ENCODE assay signal across 9 cellular contexts in the genomic region with DNA sequence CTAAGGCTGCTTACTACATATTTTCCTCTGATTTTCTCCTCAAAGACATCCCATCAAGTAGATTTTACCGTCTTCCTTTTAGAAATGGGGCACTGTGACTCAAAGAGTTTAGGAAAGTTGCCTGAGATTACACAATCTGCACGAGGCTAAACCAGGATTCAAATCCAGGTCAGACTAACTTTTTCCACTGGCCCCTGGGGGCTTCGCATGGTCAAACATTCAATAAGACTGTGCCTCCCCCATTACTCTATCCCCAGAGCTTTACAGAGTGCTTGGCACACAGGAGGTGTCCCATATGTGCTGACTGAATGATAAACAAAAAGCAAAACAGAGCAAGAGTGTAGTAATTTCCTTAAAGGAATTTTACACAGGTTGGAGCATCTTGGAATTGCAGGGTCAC.
A peak's percentile ranks its signal among the peaks of the same experiment; 100 is the strongest.
DNase-seq lines count a peak whose midpoint lies in the region; ATAC-seq and TF ChIP-seq lines count a peak whose summit lies in the region.
"Had no signal": no experiment of that assay in that cellular context is flagged by ENCODE, and none has a peak within 500 bp of the region (broad histone marks: within the 10 kb centered on the region; RNA-seq: fewer than 3 reads in every experiment).

No MANE protein-coding gene starts in this region.

- no peak overlapping the region for H3K4me3 ChIP-seq in SJSA1
- no peak overlapping the region for H3K4me3 ChIP-seq in vagina

- H3K4me1 Mint-ChIP-seq in mesothelial cell of epicardium, result peaks cover 36% of the 10 kb centered on the region

- peak overlapping the region; percentile 93 for H3K27ac Mint-ChIP-seq in mesothelial cell of epicardium

- H3K4me3 Mint-ChIP-seq in mesothelial cell of epicardium, result no peak overlapping the region

- ATAC-seq in GM18502 (IDR thresholded peaks at IDR 0.05; ENCODE audit: poor library complexity, unreplicated experiment) (no peak), HG02623 (IDR thresholded peaks at IDR 0.05; ENCODE audit: unreplicated experiment) (no peak)

- peaks cover 29% of the 10 kb centered on the region for H3K4me1 ChIP-seq in SJSA1 (replicated peaks)
- H3K4me1 ChIP-seq in vagina, result peaks cover 23% of the 10 kb centered on the region

- H3K9me3 ChIP-seq in SJSA1 (replicated peaks) (no peaks in the 10 kb centered on the region; the same call in 1 of the 2 replicates), vagina (no peaks in the 10 kb centered on the region)

- DNase-seq in SJSA1 (ENCODE audit: low read depth in 1 of 2, low spot score in 2 of 2) (no peak), fibroblast of gingiva (ENCODE audit: low read depth) (peak; percentile 78), mesothelial cell of epicardium (ENCODE audit: low spot score in 2 of 2, unreplicated experiment in 2 of 2) (no peak), vagina (ENCODE audit: extremely low spot score in 2 of 2) (no peak)
- DNase-seq in stimulated activated CD4-positive, alpha-beta T cell treated with anti-CD3 and anti-CD28 coated beads, Interleukin-4, amount 100 ng/mL, for 24 hours, result no peak
- no peak for DNase-seq in activated CD4-positive, alpha-beta T cell treated with anti-CD3 and anti-CD28 coated beads for 48 hours
- DNase-seq: Calu3 had no signal

- intact Hi-C loops in vagina (cut with DNase I), result no loop called here

- H3K9me3 Mint-ChIP-seq in mesothelial cell of epicardium, result peaks cover 28% of the 10 kb centered on the region

- H3K27me3 Mint-ChIP-seq in mesothelial cell of epicardium (ENCODE audit: low read depth), result no peaks in the 10 kb centered on the region

- H3K36me3 ChIP-seq in SJSA1 (no peaks in the 10 kb centered on the region), vagina (no peaks in the 10 kb centered on the region)

- peaks cover 2% of the 10 kb centered on the region for H3K36me3 Mint-ChIP-seq in mesothelial cell of epicardium

- no peak for TF ChIP-seq CTCF in mesothelial cell of epicardium (IDR thresholded peaks at IDR 0.05; ENCODE audit: unreplicated experiment)
- no peak for TF ChIP-seq CTCF in vagina (IDR thresholded peaks at IDR 0.05)

- H3K27ac ChIP-seq in SJSA1, result peak overlapping the region; percentile 36
- peak overlapping the region; percentile 70 for H3K27ac ChIP-seq in vagina

- H3K27me3 ChIP-seq in SJSA1 (replicated peaks) (no peaks in the 10 kb centered on the region), vagina (no peaks in the 10 kb centered on the region)

- TF ChIP-seq POLR2A in vagina (IDR thresholded peaks at IDR 0.05), result no peak
